Comparison of ENCODE assay signal across 11 cellular contexts in the genomic region with DNA sequence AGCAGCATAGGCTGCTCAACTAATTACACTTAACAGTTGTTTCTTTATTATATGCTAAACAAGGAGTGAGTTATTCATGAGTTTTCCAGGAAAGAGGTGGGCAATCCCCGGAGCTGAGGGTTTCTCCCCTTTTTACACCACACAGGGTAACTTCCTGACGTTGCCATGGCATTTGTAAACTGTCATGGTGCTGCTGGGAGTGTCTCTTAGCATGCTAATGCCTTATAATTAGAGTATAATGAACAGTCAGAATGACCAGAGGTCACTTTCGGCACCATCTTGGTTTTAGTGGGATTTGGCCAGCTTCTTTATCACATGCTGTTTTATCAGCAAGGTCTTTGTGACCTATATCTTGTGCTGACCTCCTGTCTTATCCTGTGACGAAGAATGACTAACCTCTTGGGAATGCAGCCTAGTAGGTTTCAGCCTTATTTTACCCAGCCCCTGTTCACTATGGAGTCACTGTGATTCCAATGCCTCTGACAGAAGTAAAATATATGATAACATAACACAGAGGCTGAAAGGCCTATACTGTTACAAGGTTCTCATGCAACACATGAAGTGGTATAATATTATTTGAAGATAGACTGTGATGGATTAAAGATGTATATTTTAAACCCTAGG. TPM values are rescaled to one million over a fixed set of nuclear protein-coding genes. Genes with fewer than 3 reads are reported as not detected.
DNase-seq lines count a peak whose midpoint lies in the region; ATAC-seq and TF ChIP-seq lines count a peak whose summit lies in the region.
"Had no signal": no experiment of that assay in that cellular context is flagged by ENCODE, and none has a peak within 500 bp of the region (broad histone marks: within the 10 kb centered on the region; RNA-seq: fewer than 3 reads in every experiment).

No MANE protein-coding gene starts in this region.

- H3K27ac Mint-ChIP-seq in MCF 10A (ENCODE audit: low read depth, unreplicated experiment): no peak overlapping the region
- no peak overlapping the region for H3K27ac Mint-ChIP-seq in T-helper 2 cell treated with Interferon-gamma antibody and Interleukin-4, amounts not matched to agents 5 μg/mL and 100 μg/mL, for 36 hours
- peak overlapping the region; percentile 87 for H3K27ac Mint-ChIP-seq in stimulated activated effector memory CD8-positive, alpha-beta T cell treated with anti-CD3 and anti-CD28 coated beads, Interleukin-12 subunit alpha, Interleukin-12 subunit beta, amount 100 ng/mL, for 72 hours

- H3K36me3 ChIP-seq in breast epithelium (no peaks in the 10 kb centered on the region), upper lobe of left lung (no peaks in the 10 kb centered on the region), ovary (no peaks in the 10 kb centered on the region)

- TF ChIP-seq CTCF in MCF 10A (IDR thresholded peaks at IDR 0.05; ENCODE audit: unreplicated experiment) (no peak), breast epithelium (IDR thresholded peaks at IDR 0.05) (no peak), fibroblast of the aortic adventitia (IDR thresholded peaks at IDR 0.05; ENCODE audit: insufficient read depth, low read length) (no peak), upper lobe of left lung (IDR thresholded peaks at IDR 0.05) (no peak), ovary (IDR thresholded peaks at IDR 0.05) (no peak)

- WGBS in upper lobe of left lung, 2 donors: 76 to 82% methylated on average over 4 of the region's 4 CpGs
- 54 to 62% (median 59%) methylated on average over 4 of the region's 4 CpGs for WGBS in ovary, 3 donors

- TF ChIP-seq POLR2A in breast epithelium (IDR thresholded peaks at IDR 0.05) (no peak), upper lobe of left lung (IDR thresholded peaks at IDR 0.05) (no peak), ovary (IDR thresholded peaks at IDR 0.05) (no peak)

- H3K4me3 ChIP-seq in breast epithelium: no peak overlapping the region
- no peak overlapping the region for H3K4me3 ChIP-seq in fibroblast of the aortic adventitia (ENCODE audit: low read depth, low read length)
- H3K4me3 ChIP-seq in upper lobe of left lung: no peak overlapping the region
- H3K4me3 ChIP-seq in ovary: no peak overlapping the region

- no peaks in the 10 kb centered on the region for H3K27me3 Mint-ChIP-seq in MCF 10A (ENCODE audit: insufficient read depth, unreplicated experiment)
- no peaks in the 10 kb centered on the region for H3K27me3 Mint-ChIP-seq in T-helper 2 cell treated with Interferon-gamma antibody and Interleukin-4, amounts not matched to agents 5 μg/mL and 100 μg/mL, for 36 hours (ENCODE audit: low read depth)

- DNase-seq in MCF 10A (ENCODE audit: unreplicated experiment): peak; percentile 11
- DNase-seq in breast epithelium (ENCODE audit: low spot score in 2 of 2): no peak
- DNase-seq in T-helper 2 cell treated with Interferon-gamma antibody and Interleukin-4, amounts not matched to agents 5 μg/mL and 100 μg/mL, for 36 hours (ENCODE audit: low spot score): peak; percentile 50
- DNase-seq in fibroblast of the aortic adventitia (ENCODE audit: low read depth): peak; percentile 25
- peak in 1 of 2 donors; percentile 73 for DNase-seq in stimulated activated effector memory CD8-positive, alpha-beta T cell treated with anti-CD3 and anti-CD28 coated beads, Interleukin-12 subunit alpha, Interleukin-12 subunit beta, amount 100 ng/mL, for 72 hours (ENCODE audit: low spot score in 2 of 2)
- DNase-seq in 8988T: no peak
- DNase-seq in upper lobe of left lung: no peak
- DNase-seq in ovary: no peak
- DNase-seq: effector CD8-positive, alpha-beta T cell had no signal

- CTCF ChIA-PET in MCF 10A (lab: Yijun Ruan, JAX): interaction anchor here (0.7 kb wide), 1 partner anchor 1162 kb away, joined by 3 read pairs; no protein-coding TSS in a partner anchor

- no peak overlapping the region for H3K27ac ChIP-seq in breast epithelium
- no peak overlapping the region for H3K27ac ChIP-seq in upper lobe of left lung
- no peak overlapping the region for H3K27ac ChIP-seq in ovary
- H3K27ac ChIP-seq: KMS-11 had no signal

- H3K4me3 Mint-ChIP-seq in MCF 10A (ENCODE audit: unreplicated experiment): no peak overlapping the region
- H3K4me3 Mint-ChIP-seq in T-helper 2 cell treated with Interferon-gamma antibody and Interleukin-4, amounts not matched to agents 5 μg/mL and 100 μg/mL, for 36 hours: no peak overlapping the region
- peak overlapping the region; percentile 38 for H3K4me3 Mint-ChIP-seq in stimulated activated effector memory CD8-positive, alpha-beta T cell treated with anti-CD3 and anti-CD28 coated beads, Interleukin-12 subunit alpha, Interleukin-12 subunit beta, amount 100 ng/mL, for 72 hours

- peaks cover 6% of the 10 kb centered on the region for H3K36me3 Mint-ChIP-seq in MCF 10A (ENCODE audit: insufficient read depth, unreplicated experiment)
- peaks cover 15% of the 10 kb centered on the region for H3K36me3 Mint-ChIP-seq in T-helper 2 cell treated with Interferon-gamma antibody and Interleukin-4, amounts not matched to agents 5 μg/mL and 100 μg/mL, for 36 hours (ENCODE audit: low read depth)
- peaks cover 34% of the 10 kb centered on the region for H3K36me3 Mint-ChIP-seq in stimulated activated effector memory CD8-positive, alpha-beta T cell treated with anti-CD3 and anti-CD28 coated beads, Interleukin-12 subunit alpha, Interleukin-12 subunit beta, amount 100 ng/mL, for 72 hours

- H3K4me1 ChIP-seq in breast epithelium (no peaks in the 10 kb centered on the region), upper lobe of left lung (no peaks in the 10 kb centered on the region), ovary (ENCODE audit: insufficient read depth) (peaks cover 2% of the 10 kb centered on the region)

- H3K27me3 ChIP-seq in breast epithelium (no peaks in the 10 kb centered on the region), upper lobe of left lung (no peaks in the 10 kb centered on the region), ovary (no peaks in the 10 kb centered on the region)

- H3K4me1 Mint-ChIP-seq in MCF 10A (ENCODE audit: insufficient read depth, unreplicated experiment): no peaks in the 10 kb centered on the region
- peaks cover 22% of the 10 kb centered on the region for H3K4me1 Mint-ChIP-seq in T-helper 2 cell treated with Interferon-gamma antibody and Interleukin-4, amounts not matched to agents 5 μg/mL and 100 μg/mL, for 36 hours (ENCODE audit: low read depth)
- H3K4me1 Mint-ChIP-seq in stimulated activated effector memory CD8-positive, alpha-beta T cell treated with anti-CD3 and anti-CD28 coated beads, Interleukin-12 subunit alpha, Interleukin-12 subunit beta, amount 100 ng/mL, for 72 hours: peaks cover 37% of the 10 kb centered on the region

- intact Hi-C loops in MCF 10A (cut with micrococcal nuclease): no loop called here
- intact Hi-C loops in breast epithelium (cut with DNase I; ENCODE audit: low total_unique reads): no loop called here
- intact Hi-C loops in ovary (cut with DNase I): no loop called here

- peaks cover under 1% of the 10 kb centered on the region for H3K9me3 Mint-ChIP-seq in MCF 10A (ENCODE audit: unreplicated experiment)
- no peaks in the 10 kb centered on the region for H3K9me3 Mint-ChIP-seq in T-helper 2 cell treated with Interferon-gamma antibody and Interleukin-4, amounts not matched to agents 5 μg/mL and 100 μg/mL, for 36 hours
- no peaks in the 10 kb centered on the region for H3K9me3 Mint-ChIP-seq in stimulated activated effector memory CD8-positive, alpha-beta T cell treated with anti-CD3 and anti-CD28 coated beads, Interleukin-12 subunit alpha, Interleukin-12 subunit beta, amount 100 ng/mL, for 72 hours

- POLR2A ChIA-PET in MCF 10A (lab: Yijun Ruan, JAX): interaction anchor here (1.2 kb wide), 1 partner anchor 15 kb away, joined by 4 read pairs; no protein-coding TSS in a partner anchor

- TF ChIP-seq EP300 in upper lobe of left lung (IDR thresholded peaks at IDR 0.05): no peak
- TF ChIP-seq EP300 in ovary (IDR thresholded peaks at IDR 0.05): no peak

- BruUV-seq in MCF 10A (replicated peaks; lab: Mats Ljungman, UMichigan): no TSS peak

- H3K9me3 ChIP-seq in breast epithelium (no peaks in the 10 kb centered on the region), upper lobe of left lung (no peaks in the 10 kb centered on the region), ovary (no peaks in the 10 kb centered on the region)

- peak; percentile 94 for ATAC-seq in stimulated activated effector memory CD8-positive, alpha-beta T cell treated with anti-CD3 and anti-CD28 coated beads, Interleukin-12 subunit alpha, Interleukin-12 subunit beta, amount 100 ng/mL, for 72 hours
- ATAC-seq in upper lobe of left lung (ENCODE audit: low FRiP score in 2 of 2): no peak
- ATAC-seq: left lobe of liver had no signal

RNA-seq across cellular contexts. Expression of a gene that starts 41.3 kb away (rescaled TPM):
- 132 and 145 TPM in 2 replicates for total RNA-seq in MCF 10A (2022)
- 10 to 100 TPM; 53.4 to 88.7 (median 53.7) TPM for total RNA-seq in breast epithelium
- 108 and 307 TPM in 2 replicates for total RNA-seq in fibroblast of the aortic adventitia (ENCODE audit: low replicate concordance)
- total RNA-seq in upper lobe of left lung: 100 to 1,000 TPM; 113 to 142 (median 121) TPM
- 100 to 1,000 TPM in 5 of 7 donors, 10 to 100 TPM in 2; 56.9 to 175 (median 126) TPM for total RNA-seq in ovary
- 100 to 1,000 TPM in 1 of 2 donors, 10 to 100 TPM in 1; 40.0 to 144 TPM for polyA plus RNA-seq in ovary

Comparison
In these comparisons a context has a peak if more than half of its experiments do, and no peak if none do; other contexts are left out.
1. DNase-seq: peak in MCF 10A (single experiment), T-helper 2 cell treated with Interferon-gamma antibody and Interleukin-4, amounts not matched to agents 5 μg/mL and 100 μg/mL, for 36 hours (single experiment) and fibroblast of the aortic adventitia (single experiment); none in breast epithelium (0 of 2), 8988T (single experiment), upper lobe of left lung (0 of 2) and ovary (0 of 5).